ENCODE assay signal across 24 cellular contexts in genomic region chr10:52261362-52261761, GRCh38. TPM values are rescaled to one million over a fixed set of nuclear protein-coding genes. Genes with fewer than 3 reads are reported as not detected.
DNase-seq lines count a peak whose midpoint lies in the region; ATAC-seq and TF ChIP-seq lines count a peak whose summit lies in the region.
"Had no signal": no experiment of that assay in that cellular context is flagged by ENCODE, and none has a peak within 500 bp of the region (broad histone marks: within the 10 kb centered on the region; RNA-seq: fewer than 3 reads in every experiment).

No MANE protein-coding gene starts in this region.

- BruUV-seq in PC-3 (replicated peaks; lab: Mats Ljungman, UMichigan) = no TSS peak

- intact Hi-C loops in activated CD8-positive, alpha-beta T cell treated with anti-CD3 and anti-CD28 coated beads for 36 hours (cut with micrococcal nuclease) = no loop called here
- intact Hi-C loops in PC-3 (cut with micrococcal nuclease) = no loop called here

- CTCF ChIA-PET in activated CD8-positive, alpha-beta T cell treated with anti-CD3 and anti-CD28 coated beads for 36 hours (lab: Charles Lee) = no interaction called here
- CTCF ChIA-PET in activated CD8-positive, alpha-beta T cell treated with anti-CD3 and anti-CD28 coated beads, Interleukin-2, amount 10 ng/mL, durations not matched to agents 7 days and 5 days (lab: Charles Lee) = no interaction called here
- CTCF ChIA-PET in PC-3 (lab: Charles Lee) (no interaction called here), WTC11 (lab: Charles Lee) (no interaction called here)

- H3K36me3 Mint-ChIP-seq in activated CD8-positive, alpha-beta T cell treated with anti-CD3 and anti-CD28 coated beads for 36 hours (ENCODE audit: low read depth) = no peaks in the 10 kb centered on the region
- no peaks in the 10 kb centered on the region for H3K36me3 Mint-ChIP-seq in activated CD8-positive, alpha-beta T cell treated with anti-CD3 and anti-CD28 coated beads, Interleukin-2, amount 10 ng/mL, durations not matched to agents 7 days and 5 days (ENCODE audit: low read depth)
- no peaks in the 10 kb centered on the region for H3K36me3 Mint-ChIP-seq in WTC11

- no peak overlapping the region for H2AFZ ChIP-seq in PC-3 (ENCODE audit: low read length)
- H2AFZ ChIP-seq: GM23248 had no signal

- H3K4me3 Mint-ChIP-seq in activated CD8-positive, alpha-beta T cell treated with anti-CD3 and anti-CD28 coated beads for 36 hours = no peak overlapping the region
- no peak overlapping the region for H3K4me3 Mint-ChIP-seq in activated CD8-positive, alpha-beta T cell treated with anti-CD3 and anti-CD28 coated beads, Interleukin-2, amount 10 ng/mL, durations not matched to agents 7 days and 5 days
- H3K4me3 Mint-ChIP-seq in WTC11 = no peak overlapping the region
- H3K4me3 Mint-ChIP-seq: H9, HFFc6 had no signal

- DNase-seq in activated CD8-positive, alpha-beta T cell treated with anti-CD3 and anti-CD28 coated beads for 36 hours = peak; percentile 2
- no peak for DNase-seq in activated CD8-positive, alpha-beta T cell treated with anti-CD3 and anti-CD28 coated beads, Interleukin-2, amount 10 ng/mL, durations not matched to agents 7 days and 5 days
- DNase-seq in PC-3 (peak; percentile 87), epithelial cell of esophagus (ENCODE audit: low read depth) (peak; percentile 76), superior temporal gyrus (ENCODE audit: extremely low spot score) (no peak), WTC11 (ENCODE audit: low spot score) (no peak)
- DNase-seq in NK-92 treated with Interleukin-12 subunit alpha and Interleukin-12 subunit beta, amount 100 ng/mL, for 24 hours (lab: John Stamatoyannopoulos, UW) = no peak
- DNase-seq: DMS79, GM23248, H9, HFFc6, MM.1S, NCI-H1048, NCI-H1436, NCI-H1930, NCI-H2227 treated with DMSO at 0.1 percent for 48 hours, NCI-H510A treated with DMSO at 0.1 percent for 48 hours, NCI-H748 treated with DMSO at 0.1 percent for 48 hours had no signal

- no peak overlapping the region for H3K9ac ChIP-seq in PC-3 (ENCODE audit: low read length)
- H3K9ac ChIP-seq: GM23248 had no signal

- no peak overlapping the region for H3K27ac ChIP-seq in PC-3 (ENCODE audit: low read length)
- H3K27ac ChIP-seq: C4-2B, GM23248, SJSA1 had no signal

- H3K9me2 ChIP-seq in PC-3 (replicated peaks; ENCODE audit: low read length) = no peaks in the 10 kb centered on the region

- H3K79me2 ChIP-seq in PC-3 (ENCODE audit: low read length) = no peaks in the 10 kb centered on the region

- no peaks in the 10 kb centered on the region for H3F3A ChIP-seq in PC-3 (ENCODE audit: low read length, unreplicated experiment)

- POLR2A ChIA-PET in activated CD8-positive, alpha-beta T cell treated with anti-CD3 and anti-CD28 coated beads for 36 hours (lab: Charles Lee) = no interaction called here
- POLR2A ChIA-PET in activated CD8-positive, alpha-beta T cell treated with anti-CD3 and anti-CD28 coated beads, Interleukin-2, amount 10 ng/mL, durations not matched to agents 7 days and 5 days (lab: Charles Lee) = no interaction called here
- POLR2A ChIA-PET in PC-3 (lab: Charles Lee; ENCODE audit: unreplicated experiment) (no interaction called here), WTC11 (lab: Charles Lee) (no interaction called here)

- H3K4me3 ChIP-seq in PC-3 (ENCODE audit: low read length) (no peak overlapping the region), epithelial cell of esophagus (ENCODE audit: low read length) (no peak overlapping the region)
- H3K4me3 ChIP-seq: GM12878, GM23248, K562, SJSA1 had no signal

- peaks cover 1% of the 10 kb centered on the region for H3K27me3 Mint-ChIP-seq in activated CD8-positive, alpha-beta T cell treated with anti-CD3 and anti-CD28 coated beads for 36 hours
- no peaks in the 10 kb centered on the region for H3K27me3 Mint-ChIP-seq in activated CD8-positive, alpha-beta T cell treated with anti-CD3 and anti-CD28 coated beads, Interleukin-2, amount 10 ng/mL, durations not matched to agents 7 days and 5 days (ENCODE audit: low read depth)
- H3K27me3 Mint-ChIP-seq in WTC11 (ENCODE audit: low read depth) = no peaks in the 10 kb centered on the region

- ATAC-seq in activated CD8-positive, alpha-beta T cell treated with anti-CD3 and anti-CD28 coated beads for 36 hours = no peak
- ATAC-seq in activated CD8-positive, alpha-beta T cell treated with anti-CD3 and anti-CD28 coated beads, Interleukin-2, amount 10 ng/mL, durations not matched to agents 7 days and 5 days = no peak
- ATAC-seq in PC-3 (peak; percentile 95), WTC11 (no peak)
- ATAC-seq: GM12878, HepG2, K562, Right ventricle myocardium inferior had no signal

- no peaks in the 10 kb centered on the region for H3K9me3 ChIP-seq in PC-3 (ENCODE audit: low read length)
- H3K9me3 ChIP-seq: SJSA1 had no signal

- H4K20me1 ChIP-seq in PC-3 (ENCODE audit: low read length) = no peaks in the 10 kb centered on the region

- H3K4me1 Mint-ChIP-seq in activated CD8-positive, alpha-beta T cell treated with anti-CD3 and anti-CD28 coated beads for 36 hours (ENCODE audit: low read depth) = no peaks in the 10 kb centered on the region
- H3K4me1 Mint-ChIP-seq in activated CD8-positive, alpha-beta T cell treated with anti-CD3 and anti-CD28 coated beads, Interleukin-2, amount 10 ng/mL, durations not matched to agents 7 days and 5 days (ENCODE audit: low read depth) = no peaks in the 10 kb centered on the region
- peaks cover 35% of the 10 kb centered on the region for H3K4me1 Mint-ChIP-seq in WTC11

- no peak overlapping the region for H3K4me2 ChIP-seq in PC-3 (ENCODE audit: low read length)

- no peak overlapping the region for H3K27ac Mint-ChIP-seq in activated CD8-positive, alpha-beta T cell treated with anti-CD3 and anti-CD28 coated beads for 36 hours
- H3K27ac Mint-ChIP-seq in activated CD8-positive, alpha-beta T cell treated with anti-CD3 and anti-CD28 coated beads, Interleukin-2, amount 10 ng/mL, durations not matched to agents 7 days and 5 days = no peak overlapping the region
- no peak overlapping the region for H3K27ac Mint-ChIP-seq in WTC11
- H3K27ac Mint-ChIP-seq: H9, HFFc6 had no signal

- H3K36me3 ChIP-seq in PC-3 (ENCODE audit: low read depth, low read length) = no peaks in the 10 kb centered on the region
- H3K36me3 ChIP-seq: SJSA1 had no signal

- H3K9me3 Mint-ChIP-seq in activated CD8-positive, alpha-beta T cell treated with anti-CD3 and anti-CD28 coated beads for 36 hours = no peaks in the 10 kb centered on the region
- no peaks in the 10 kb centered on the region for H3K9me3 Mint-ChIP-seq in activated CD8-positive, alpha-beta T cell treated with anti-CD3 and anti-CD28 coated beads, Interleukin-2, amount 10 ng/mL, durations not matched to agents 7 days and 5 days (ENCODE audit: insufficient read depth)
- no peaks in the 10 kb centered on the region for H3K9me3 Mint-ChIP-seq in WTC11
- H3K9me3 Mint-ChIP-seq: H9, HFFc6 had no signal

- peaks cover 14% of the 10 kb centered on the region for H3K4me1 ChIP-seq in PC-3 (ENCODE audit: insufficient read depth, low read length)
- H3K4me1 ChIP-seq: SJSA1 had no signal

- no peaks in the 10 kb centered on the region for H3K27me3 ChIP-seq in PC-3 (ENCODE audit: low read length)
- H3K27me3 ChIP-seq: SJSA1 had no signal

- TF ChIP-seq CTCF in activated CD8-positive, alpha-beta T cell treated with anti-CD3 and anti-CD28 coated beads for 36 hours (IDR thresholded peaks at IDR 0.05) = no peak
- TF ChIP-seq CTCF in PC-3 (conservative IDR thresholded peaks at IDR 0.05; ENCODE audit: low read depth, low read length) = no peak
- no peak for TF ChIP-seq CTCF in epithelial cell of esophagus (IDR thresholded peaks at IDR 0.05; ENCODE audit: insufficient read depth, low read depth, low read length, missing control alignments)
- no peak for TF ChIP-seq CTCF in WTC11 (IDR thresholded peaks at IDR 0.05)

TF ChIP-seq in WTC11, 78 proteins besides CTCF, POLR2A, EP300 and RAD21 (continues in another document):
- TF ChIP-seq TCF7 (CRISPR knock-in tag; IDR thresholded peaks at IDR 0.05; ENCODE audit: low read depth) (no peak), RELA (CRISPR knock-in tag; IDR thresholded peaks at IDR 0.05; ENCODE audit: borderline replicate concordance) (no peak)
- TF ChIP-seq, protein P1, sequence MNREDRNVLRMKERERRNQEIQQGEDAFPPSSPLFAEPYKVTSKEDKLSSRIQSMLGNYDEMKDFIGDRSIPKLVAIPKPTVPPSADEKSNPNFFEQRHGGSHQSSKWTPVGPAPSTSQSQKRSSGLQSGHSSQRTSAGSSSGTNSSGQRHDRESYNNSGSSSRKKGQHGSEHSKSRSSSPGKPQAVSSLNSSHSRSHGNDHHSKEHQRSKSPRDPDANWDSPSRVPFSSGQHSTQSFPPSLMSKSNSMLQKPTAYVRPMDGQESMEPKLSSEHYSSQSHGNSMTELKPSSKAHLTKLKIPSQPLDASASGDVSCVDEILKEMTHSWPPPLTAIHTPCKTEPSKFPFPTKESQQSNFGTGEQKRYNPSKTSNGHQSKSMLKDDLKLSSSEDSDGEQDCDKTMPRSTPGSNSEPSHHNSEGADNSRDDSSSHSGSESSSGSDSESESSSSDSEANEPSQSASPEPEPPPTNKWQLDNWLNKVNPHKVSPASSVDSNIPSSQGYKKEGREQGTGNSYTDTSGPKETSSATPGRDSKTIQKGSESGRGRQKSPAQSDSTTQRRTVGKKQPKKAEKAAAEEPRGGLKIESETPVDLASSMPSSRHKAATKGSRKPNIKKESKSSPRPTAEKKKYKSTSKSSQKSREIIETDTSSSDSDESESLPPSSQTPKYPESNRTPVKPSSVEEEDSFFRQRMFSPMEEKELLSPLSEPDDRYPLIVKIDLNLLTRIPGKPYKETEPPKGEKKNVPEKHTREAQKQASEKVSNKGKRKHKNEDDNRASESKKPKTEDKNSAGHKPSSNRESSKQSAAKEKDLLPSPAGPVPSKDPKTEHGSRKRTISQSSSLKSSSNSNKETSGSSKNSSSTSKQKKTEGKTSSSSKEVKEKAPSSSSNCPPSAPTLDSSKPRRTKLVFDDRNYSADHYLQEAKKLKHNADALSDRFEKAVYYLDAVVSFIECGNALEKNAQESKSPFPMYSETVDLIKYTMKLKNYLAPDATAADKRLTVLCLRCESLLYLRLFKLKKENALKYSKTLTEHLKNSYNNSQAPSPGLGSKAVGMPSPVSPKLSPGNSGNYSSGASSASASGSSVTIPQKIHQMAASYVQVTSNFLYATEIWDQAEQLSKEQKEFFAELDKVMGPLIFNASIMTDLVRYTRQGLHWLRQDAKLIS (CRISPR knock-in tag; IDR thresholded peaks at IDR 0.05; ENCODE audit: borderline replicate concordance) = no peak

RNA-seq across cellular contexts. Expression of gene DKK1, which starts 52.7 kb away (rescaled TPM):
- total RNA-seq in activated CD8-positive, alpha-beta T cell treated with anti-CD3 and anti-CD28 coated beads for 36 hours = not detected
- total RNA-seq in activated CD8-positive, alpha-beta T cell treated with anti-CD3 and anti-CD28 coated beads, Interleukin-2, amount 10 ng/mL, durations not matched to agents 7 days and 5 days = not detected
- total RNA-seq in PC-3 (2014; rRNA removed) (1,187 and 1,592 TPM in 2 replicates), WTC11 (2021) (0.78 to 1.1 TPM (median 1.0 TPM) in 3 replicates)
- total RNA-seq: Right ventricle myocardium inferior had no signal

Comparison
In these comparisons a context has a peak if more than half of its experiments do, and no peak if none do; other contexts are left out.
1. DNase-seq: peak in activated CD8-positive, alpha-beta T cell treated with anti-CD3 and anti-CD28 coated beads for 36 hours (single experiment), PC-3 (single experiment) and epithelial cell of esophagus (single experiment); none in activated CD8-positive, alpha-beta T cell treated with anti-CD3 and anti-CD28 coated beads, Interleukin-2, amount 10 ng/mL, durations not matched to agents 7 days and 5 days (single experiment), NK-92 treated with Interleukin-12 subunit alpha and Interleukin-12 subunit beta, amount 100 ng/mL, for 24 hours (single experiment), superior temporal gyrus (single experiment) and WTC11 (single experiment).
2. RNA of gene DKK1, which starts 52.7 kb away (total RNA-seq): 1,187 to 1,592 TPM in PC-3; 0.78 to 1.1 TPM in WTC11, not detected in activated CD8-positive, alpha-beta T cell treated with anti-CD3 and anti-CD28 coated beads for 36 hours and not detected in activated CD8-positive, alpha-beta T cell treated with anti-CD3 and anti-CD28 coated beads, Interleukin-2, amount 10 ng/mL, durations not matched to agents 7 days and 5 days; every median in the first group is over 100 times any median in the second.